ENCODE assay signal across 20 cellular contexts in genomic region chr13:40208517-40208916, GRCh38.
DNase-seq lines count a peak whose midpoint lies in the region; ATAC-seq and TF ChIP-seq lines count a peak whose summit lies in the region.
"Had no signal": no experiment of that assay in that cellular context is flagged by ENCODE, and none has a peak within 500 bp of the region (broad histone marks: within the 10 kb centered on the region; RNA-seq: fewer than 3 reads in every experiment).

No MANE protein-coding gene starts in this region.

- BruUV-seq in OCI-LY7 (replicated peaks; lab: Mats Ljungman, UMichigan), result no TSS peak

- no peaks in the 10 kb centered on the region for H3K79me2 ChIP-seq in OCI-LY7 (ENCODE audit: insufficient read depth, low read depth, low read length)

- TF ChIP-seq CTCF in OCI-LY7 (conservative IDR thresholded peaks at IDR 0.05; ENCODE audit: low read length), result no peak

- peak overlapping the region; percentile 91 for H3K27ac ChIP-seq in OCI-LY7 (ENCODE audit: low read depth, low read length, poor library complexity, severe bottlenecking)
- H3K27ac ChIP-seq: BLaER1 treated with 17β-estradiol and CSF1 and Interleukin-3, amounts not matched to agents 10 nM and 100 nM; coronary artery; SJSA1 had no signal

- peaks cover 15% of the 10 kb centered on the region for H3K9me3 ChIP-seq in OCI-LY7 (ENCODE audit: low read length)
- H3K9me3 ChIP-seq: SJSA1 had no signal

- intact Hi-C loops in OCI-LY7 (cut with micrococcal nuclease; ENCODE audit: unreplicated experiment), result no loop called here
- intact Hi-C loops in activated T-helper 1 cell treated with anti-CD3 and anti-CD28 coated beads, Interleukin-12 subunit alpha, Interleukin-12 subunit beta, Interleukin-2, Interleukin-4 antibody, amounts not matched to agents 30 ng/mL and 10 ng/mL and 1 ng/mL, durations not matched to agents 14 hours and 24 hours and 36 hours (cut with micrococcal nuclease), result no loop called here

- no peak overlapping the region for H3K4me3 ChIP-seq in OCI-LY7 (ENCODE audit: low read depth, low read length, poor library complexity, severe bottlenecking)
- H3K4me3 ChIP-seq: BLaER1 treated with 17β-estradiol and CSF1 and Interleukin-3, amounts not matched to agents 10 nM and 100 nM; coronary artery; lung; SJSA1 had no signal

- ATAC-seq in GM21447 (IDR thresholded peaks at IDR 0.05; ENCODE audit: unreplicated experiment) (peak; percentile 43), GM21717 (IDR thresholded peaks at IDR 0.05; ENCODE audit: unreplicated experiment) (no peak), HG03159 (IDR thresholded peaks at IDR 0.05; ENCODE audit: unreplicated experiment) (no peak)
- ATAC-seq in stimulated activated memory B cell treated with anti-CD40 and anti-IgM and Interleukin-4, amounts not matched to agents 10 μg/mL and 1 μg/mL and 100 μg/mL, for 72 hours, result no peak

- H3K4me1 ChIP-seq in OCI-LY7 (ENCODE audit: insufficient read depth, low read length, poor library complexity, severe bottlenecking), result peaks cover 58% of the 10 kb centered on the region
- H3K4me1 ChIP-seq: SJSA1 had no signal

- DNase-seq in activated CD4-positive, alpha-beta T cell treated with anti-CD3 and anti-CD28 coated beads, Interleukin-2, amount 10 ng/mL, durations not matched to agents 7 days and 5 days, result no peak
- DNase-seq in activated CD4-positive, alpha-beta T cell treated with anti-CD3 and anti-CD28 coated beads, Interleukin-2, amount 50 U/mL, for 48 hours, result no peak
- peak; percentile 86 for DNase-seq in OCI-LY7 (ENCODE audit: low spot score)
- no peak for DNase-seq in activated T-helper 1 cell treated with anti-CD3 and anti-CD28 coated beads, Interleukin-12 subunit alpha, Interleukin-12 subunit beta, Interleukin-2, Interleukin-4 antibody, amounts not matched to agents 30 ng/mL and 10 ng/mL and 1 ng/mL, durations not matched to agents 14 hours and 24 hours and 36 hours (ENCODE audit: low spot score)
- DNase-seq: activated gamma-delta T cell; HFFc6; NCI-H1417 treated with DMSO at 0.1 percent for 48 hours; NCI-H2171; NCI-H774; stimulated activated CD4-positive, alpha-beta T cell treated with anti-CD3 and anti-CD28 coated beads, Interleukin-2, amount 100 ng/mL, for 24 hours had no signal

- H3K4me2 ChIP-seq in OCI-LY7 (ENCODE audit: low read length), result peak overlapping the region; percentile 63
- H3K4me2 ChIP-seq: BLaER1 treated with 17β-estradiol and CSF1 and Interleukin-3, amounts not matched to agents 10 nM and 100 nM had no signal

- H3K36me3 Mint-ChIP-seq in activated CD4-positive, alpha-beta T cell treated with anti-CD3 and anti-CD28 coated beads, Interleukin-2, amount 10 ng/mL, durations not matched to agents 7 days and 5 days (ENCODE audit: low read depth), result peaks cover 38% of the 10 kb centered on the region
- H3K36me3 Mint-ChIP-seq in stimulated activated memory B cell treated with anti-CD40 and anti-IgM and Interleukin-4, amounts not matched to agents 10 μg/mL and 1 μg/mL and 100 μg/mL, for 72 hours, result no peaks in the 10 kb centered on the region
- peaks cover 12% of the 10 kb centered on the region for H3K36me3 Mint-ChIP-seq in activated T-helper 1 cell treated with anti-CD3 and anti-CD28 coated beads, Interleukin-12 subunit alpha, Interleukin-12 subunit beta, Interleukin-2, Interleukin-4 antibody, amounts not matched to agents 30 ng/mL and 10 ng/mL and 1 ng/mL, durations not matched to agents 14 hours and 24 hours and 36 hours (ENCODE audit: low read depth)
- H3K36me3 Mint-ChIP-seq: brain had no signal

- H3K4me3 Mint-ChIP-seq in activated CD4-positive, alpha-beta T cell treated with anti-CD3 and anti-CD28 coated beads, Interleukin-2, amount 10 ng/mL, durations not matched to agents 7 days and 5 days, result no peak overlapping the region
- H3K4me3 Mint-ChIP-seq in stimulated activated memory B cell treated with anti-CD40 and anti-IgM and Interleukin-4, amounts not matched to agents 10 μg/mL and 1 μg/mL and 100 μg/mL, for 72 hours, result no peak overlapping the region
- H3K4me3 Mint-ChIP-seq in activated T-helper 1 cell treated with anti-CD3 and anti-CD28 coated beads, Interleukin-12 subunit alpha, Interleukin-12 subunit beta, Interleukin-2, Interleukin-4 antibody, amounts not matched to agents 30 ng/mL and 10 ng/mL and 1 ng/mL, durations not matched to agents 14 hours and 24 hours and 36 hours, result no peak overlapping the region
- H3K4me3 Mint-ChIP-seq: brain; HFFc6; T-helper 2 cell treated with Interferon-gamma antibody and Interleukin-4, amounts not matched to agents 5 μg/mL and 100 μg/mL, for 36 hours had no signal

- peak overlapping the region; percentile 70 for H3K27ac Mint-ChIP-seq in activated CD4-positive, alpha-beta T cell treated with anti-CD3 and anti-CD28 coated beads, Interleukin-2, amount 10 ng/mL, durations not matched to agents 7 days and 5 days
- peak overlapping the region; percentile 45 for H3K27ac Mint-ChIP-seq in stimulated activated memory B cell treated with anti-CD40 and anti-IgM and Interleukin-4, amounts not matched to agents 10 μg/mL and 1 μg/mL and 100 μg/mL, for 72 hours
- no peak overlapping the region for H3K27ac Mint-ChIP-seq in activated T-helper 1 cell treated with anti-CD3 and anti-CD28 coated beads, Interleukin-12 subunit alpha, Interleukin-12 subunit beta, Interleukin-2, Interleukin-4 antibody, amounts not matched to agents 30 ng/mL and 10 ng/mL and 1 ng/mL, durations not matched to agents 14 hours and 24 hours and 36 hours
- H3K27ac Mint-ChIP-seq: HFFc6; T-helper 2 cell treated with Interferon-gamma antibody and Interleukin-4, amounts not matched to agents 5 μg/mL and 100 μg/mL, for 36 hours had no signal

- H3K4me1 Mint-ChIP-seq in activated CD4-positive, alpha-beta T cell treated with anti-CD3 and anti-CD28 coated beads, Interleukin-2, amount 10 ng/mL, durations not matched to agents 7 days and 5 days, result peaks cover 46% of the 10 kb centered on the region
- peaks cover 32% of the 10 kb centered on the region for H3K4me1 Mint-ChIP-seq in stimulated activated memory B cell treated with anti-CD40 and anti-IgM and Interleukin-4, amounts not matched to agents 10 μg/mL and 1 μg/mL and 100 μg/mL, for 72 hours
- peaks cover 65% of the 10 kb centered on the region for H3K4me1 Mint-ChIP-seq in activated T-helper 1 cell treated with anti-CD3 and anti-CD28 coated beads, Interleukin-12 subunit alpha, Interleukin-12 subunit beta, Interleukin-2, Interleukin-4 antibody, amounts not matched to agents 30 ng/mL and 10 ng/mL and 1 ng/mL, durations not matched to agents 14 hours and 24 hours and 36 hours (ENCODE audit: low read depth)

- H3K27me3 Mint-ChIP-seq in activated CD4-positive, alpha-beta T cell treated with anti-CD3 and anti-CD28 coated beads, Interleukin-2, amount 10 ng/mL, durations not matched to agents 7 days and 5 days, result no peaks in the 10 kb centered on the region
- no peaks in the 10 kb centered on the region for H3K27me3 Mint-ChIP-seq in stimulated activated memory B cell treated with anti-CD40 and anti-IgM and Interleukin-4, amounts not matched to agents 10 μg/mL and 1 μg/mL and 100 μg/mL, for 72 hours
- H3K27me3 Mint-ChIP-seq in activated T-helper 1 cell treated with anti-CD3 and anti-CD28 coated beads, Interleukin-12 subunit alpha, Interleukin-12 subunit beta, Interleukin-2, Interleukin-4 antibody, amounts not matched to agents 30 ng/mL and 10 ng/mL and 1 ng/mL, durations not matched to agents 14 hours and 24 hours and 36 hours (ENCODE audit: insufficient read depth), result no peaks in the 10 kb centered on the region
- H3K27me3 Mint-ChIP-seq: brain had no signal

- H2AFZ ChIP-seq in OCI-LY7 (ENCODE audit: low read length), result peak overlapping the region; percentile 61; the same call in 1 of the 2 replicates

- H3K9me2 ChIP-seq in OCI-LY7 (ENCODE audit: insufficient read depth, low read length), result no peaks in the 10 kb centered on the region

- no peaks in the 10 kb centered on the region for H4K20me1 ChIP-seq in OCI-LY7 (ENCODE audit: insufficient read depth, low read length)
- H4K20me1 ChIP-seq: BLaER1 treated with 17β-estradiol and CSF1 and Interleukin-3, amounts not matched to agents 10 nM and 100 nM had no signal

- CTCF ChIA-PET in activated CD4-positive, alpha-beta T cell treated with anti-CD3 and anti-CD28 coated beads, Interleukin-2, amount 10 ng/mL, durations not matched to agents 7 days and 5 days (lab: Charles Lee), result no interaction called here
- CTCF ChIA-PET in OCI-LY7 (lab: Charles Lee; ENCODE audit: unreplicated experiment), result interaction anchor here (1.1 kb wide), 1 partner anchor 42 kb away, joined by 3 read pairs; no protein-coding TSS in a partner anchor

- peaks cover 16% of the 10 kb centered on the region; the same call in 1 of the 2 replicates for H3K36me3 ChIP-seq in OCI-LY7 (ENCODE audit: insufficient read depth, low read length)
- H3K36me3 ChIP-seq: BLaER1 treated with 17β-estradiol and CSF1 and Interleukin-3, amounts not matched to agents 10 nM and 100 nM; SJSA1 had no signal

- POLR2A ChIA-PET in activated CD4-positive, alpha-beta T cell treated with anti-CD3 and anti-CD28 coated beads, Interleukin-2, amount 10 ng/mL, durations not matched to agents 7 days and 5 days (lab: Charles Lee), result no interaction called here
- POLR2A ChIA-PET in OCI-LY7 (lab: Charles Lee), result interaction anchor here (3.2 kb wide), 1 partner anchor 10 kb away, joined by 7 read pairs; no protein-coding TSS in a partner anchor

- H3K9me3 Mint-ChIP-seq in activated CD4-positive, alpha-beta T cell treated with anti-CD3 and anti-CD28 coated beads, Interleukin-2, amount 10 ng/mL, durations not matched to agents 7 days and 5 days, result peaks cover 20% of the 10 kb centered on the region
- peaks cover 12% of the 10 kb centered on the region for H3K9me3 Mint-ChIP-seq in stimulated activated memory B cell treated with anti-CD40 and anti-IgM and Interleukin-4, amounts not matched to agents 10 μg/mL and 1 μg/mL and 100 μg/mL, for 72 hours
- H3K9me3 Mint-ChIP-seq in activated T-helper 1 cell treated with anti-CD3 and anti-CD28 coated beads, Interleukin-12 subunit alpha, Interleukin-12 subunit beta, Interleukin-2, Interleukin-4 antibody, amounts not matched to agents 30 ng/mL and 10 ng/mL and 1 ng/mL, durations not matched to agents 14 hours and 24 hours and 36 hours, result peaks cover 17% of the 10 kb centered on the region
